8 cellular contexts compared by ENCODE assay signal in the genomic region with DNA sequence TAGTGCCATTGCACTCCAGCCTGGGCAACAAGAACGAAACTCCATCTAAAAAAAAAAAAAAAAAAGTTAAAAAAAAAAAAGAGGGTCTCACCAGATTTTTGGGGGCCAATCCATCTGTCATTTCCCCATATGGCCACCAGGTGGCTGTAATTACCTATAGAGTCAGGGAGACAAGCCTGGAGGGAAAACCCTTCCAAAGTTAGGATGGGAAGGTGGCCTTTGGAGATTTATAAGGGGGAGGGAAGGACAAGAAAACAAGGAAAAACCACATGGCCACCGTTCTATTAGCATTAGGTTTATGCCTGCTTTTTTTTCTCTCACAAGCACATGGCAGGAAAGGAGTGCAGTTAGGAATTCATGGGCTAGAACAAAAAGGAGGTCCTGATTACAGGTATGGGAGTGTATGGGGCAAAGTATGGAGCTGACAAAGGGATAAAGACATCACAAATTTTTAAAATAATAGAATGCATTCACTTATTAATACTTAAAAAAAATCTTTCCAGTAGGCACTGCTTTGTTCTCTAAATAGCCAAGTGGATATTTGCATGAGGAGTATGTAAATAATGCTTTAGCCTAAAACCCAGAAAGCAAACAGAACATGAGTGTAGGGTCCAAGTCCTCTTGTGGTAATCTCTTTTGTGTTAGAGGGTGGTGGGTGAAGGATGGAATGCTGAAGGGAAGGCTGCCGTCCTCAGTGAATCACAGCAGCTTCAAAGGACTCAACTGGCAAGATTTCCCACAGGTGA. TPM values are rescaled to one million over a fixed set of nuclear protein-coding genes. Genes with fewer than 3 reads are reported as not detected.
DNase-seq lines count a peak whose midpoint lies in the region; ATAC-seq and TF ChIP-seq lines count a peak whose summit lies in the region.

No MANE protein-coding gene starts in this region.

- no peaks in the 10 kb centered on the region for H3K9me2 ChIP-seq in OCI-LY1 (ENCODE audit: low read depth, low read length)

- H3K27ac ChIP-seq in OCI-LY1 (ENCODE audit: low read depth, low read length, poor library complexity, severe bottlenecking): peak overlapping the region; percentile 23
- no peak overlapping the region for H3K27ac ChIP-seq in mammary epithelial cell (ENCODE audit: insufficient read depth, low read depth, low read length)
- no peak overlapping the region for H3K27ac ChIP-seq in liver (ENCODE audit: low read depth in 1 of 2, low read length in 2 of 2)

- H3K27me3 ChIP-seq in BJ (ENCODE audit: control insufficient read depth, insufficient read depth, low read length) (no peaks in the 10 kb centered on the region), OCI-LY1 (ENCODE audit: insufficient read depth, low read length) (no peaks in the 10 kb centered on the region), mammary epithelial cell (ENCODE audit: insufficient read depth, low read length) (no peaks in the 10 kb centered on the region), liver (ENCODE audit: control insufficient read depth in 4 of 4, insufficient read depth in 4 of 4, low read length in 3 of 4) (no peaks in the 10 kb centered on the region)

- no peaks in the 10 kb centered on the region; the same call in 1 of the 2 replicates for H3K36me3 ChIP-seq in BJ (ENCODE audit: control insufficient read depth, insufficient read depth, low read length)
- H3K36me3 ChIP-seq in OCI-LY1 (ENCODE audit: insufficient read depth, low read length): peaks cover 55% of the 10 kb centered on the region
- no peaks in the 10 kb centered on the region for H3K36me3 ChIP-seq in mammary epithelial cell (ENCODE audit: insufficient read depth, low read length)
- H3K36me3 ChIP-seq in liver (ENCODE audit: control insufficient read depth in 4 of 4, insufficient read depth in 3 of 4, low read depth in 1 of 4, low read length in 3 of 4): peaks cover 0 to 2% (median 0%) of the 10 kb centered on the region in 4 donors

- dilution Hi-C loops in mammary epithelial cell (cut with HindIII; ENCODE audit: low sequenced_read_pairs): no loop called here

- no peaks in the 10 kb centered on the region for H3F3A ChIP-seq in OCI-LY1 (ENCODE audit: insufficient read depth, low read length)

- H3K4me2 ChIP-seq in OCI-LY1 (ENCODE audit: low read length): peak overlapping the region; percentile 11; the same call in 1 of the 2 replicates
- H3K4me2 ChIP-seq in mammary epithelial cell (ENCODE audit: insufficient read depth, low read depth, low read length): no peak overlapping the region

- no peaks in the 10 kb centered on the region for H3K9me3 ChIP-seq in OCI-LY1 (ENCODE audit: low read length)
- no peaks in the 10 kb centered on the region for H3K9me3 ChIP-seq in mammary epithelial cell (replicated peaks; ENCODE audit: insufficient read depth, low read length)
- H3K9me3 ChIP-seq in liver (ENCODE audit: control insufficient read depth in 4 of 4, low read length in 3 of 4): no peaks in the 10 kb centered on the region

- TF ChIP-seq RAD21 in liver (IDR thresholded peaks at IDR 0.05): peak; percentile 90

- 45% methylated on average over 1 of the region's 3 CpGs for WGBS in mammary epithelial cell (ENCODE audit: low coverage, missing lambda C conversion rate)
- WGBS in liver: 22% methylated on average over 3 of the region's 3 CpGs

- no peak overlapping the region for H3K4me3 ChIP-seq in BJ (ENCODE audit: low read depth, low read length)
- no peak overlapping the region for H3K4me3 ChIP-seq in OCI-LY1 (ENCODE audit: low read depth, low read length, poor library complexity, severe bottlenecking)
- no peak overlapping the region for H3K4me3 ChIP-seq in mammary epithelial cell (replicated peaks in 1 of 3; ENCODE audit: insufficient read depth in 1 of 3, low read depth in 2 of 3, low read length in 3 of 3)
- no peak overlapping the region for H3K4me3 ChIP-seq in liver (ENCODE audit: low read depth in 1 of 3, low read length in 3 of 3)

- POLR2A ChIA-PET in BJ (lab: Charles Lee): no interaction called here

- H2AFZ ChIP-seq in OCI-LY1 (ENCODE audit: low read length) (no peak overlapping the region), mammary epithelial cell (ENCODE audit: low read depth, low read length) (no peak overlapping the region)

- H3K79me2 ChIP-seq in OCI-LY1 (ENCODE audit: insufficient read depth, low read length): no peaks in the 10 kb centered on the region
- peaks cover 33% of the 10 kb centered on the region for H3K79me2 ChIP-seq in mammary epithelial cell (ENCODE audit: insufficient read depth, low read length)

- DNase-seq in BJ (ENCODE audit: low read depth): no peak
- no peak for DNase-seq in mammary epithelial cell

- no peak overlapping the region for H3K9ac ChIP-seq in OCI-LY1 (ENCODE audit: low read length)
- H3K9ac ChIP-seq in mammary epithelial cell (ENCODE audit: insufficient read depth, low read length): no peak overlapping the region
- no peak overlapping the region for H3K9ac ChIP-seq in liver (ENCODE audit: low read depth in 1 of 2, low read length in 2 of 2)

- H3K4me1 ChIP-seq in OCI-LY1 (ENCODE audit: insufficient read depth, low read length, severe bottlenecking): peaks cover 22% of the 10 kb centered on the region
- peaks cover 13% of the 10 kb centered on the region for H3K4me1 ChIP-seq in mammary epithelial cell (ENCODE audit: insufficient read depth, low read length)
- peaks cover 0 to 28% (median 19%) of the 10 kb centered on the region in 4 donors for H3K4me1 ChIP-seq in liver (ENCODE audit: control insufficient read depth in 4 of 4, insufficient read depth in 4 of 4, low read length in 3 of 4)

- TF ChIP-seq CTCF in BJ (IDR thresholded peaks at IDR 0.05; ENCODE audit: insufficient read depth, low read depth, low read length): peak; percentile 63
- TF ChIP-seq CTCF in GM12874 (IDR thresholded peaks at IDR 0.05; ENCODE audit: insufficient read depth, low read depth, low read length): peak; percentile 60
- peak; percentile 78 for TF ChIP-seq CTCF in OCI-LY1 (IDR thresholded peaks at IDR 0.05; ENCODE audit: low read length)
- peak; percentile 62 to 70 for TF ChIP-seq CTCF in mammary epithelial cell (conservative IDR thresholded peaks at IDR 0.05 in 1 of 2, IDR thresholded peaks at IDR 0.05 in 1 of 2; ENCODE audit: extremely low read depth in 1 of 2, insufficient read depth in 1 of 2, low read depth in 1 of 2, low read length in 2 of 2)
- TF ChIP-seq CTCF in liver (IDR thresholded peaks at IDR 0.05; ENCODE audit: low read depth, low read length, missing input control): peak; percentile 84

- in situ Hi-C loops in mammary epithelial cell (cut with MboI; ENCODE audit: low sequenced_read_pairs in 2 of 2): no loop called here

- ATAC-seq in GM21390 (IDR thresholded peaks at IDR 0.05; ENCODE audit: unreplicated experiment) (no peak), HG03135 (IDR thresholded peaks at IDR 0.05; ENCODE audit: unreplicated experiment) (no peak), HG02763 (IDR thresholded peaks at IDR 0.05; ENCODE audit: unreplicated experiment) (no peak)

- CTCF ChIA-PET in BJ (lab: Yijun Ruan, JAX): interaction anchor here (0.6 to 6.4 kb wide), 20 partner anchors 9 to 766 kb away, joined by 3 to 60 read pairs (median 4); partner anchors contain the start of gene CHD3
- CTCF ChIA-PET in mammary epithelial cell (lab: Charles Lee; ENCODE audit: low non-redundant PET): no interaction called here

- H4K20me1 ChIP-seq in OCI-LY1 (ENCODE audit: insufficient read depth, low read length) (no peaks in the 10 kb centered on the region), mammary epithelial cell (ENCODE audit: insufficient read depth, low read length) (no peaks in the 10 kb centered on the region)

- BruUV-seq in mammary epithelial cell (replicated peaks; lab: Mats Ljungman, UMichigan): no TSS peak

- intact Hi-C loops in mammary epithelial cell (cut with micrococcal nuclease): loop anchor here (1.0 to 5.0 kb wide), 6 partner anchors 26 to 194 kb away; partner anchors contain the start of gene CHD3

TF ChIP-seq in liver, 16 proteins besides CTCF, POLR2A, EP300 and RAD21 (continues in another document):
- TF ChIP-seq HNF4A (conservative IDR thresholded peaks at IDR 0.05) (peak in 1 of 2 donors; percentile 26), SP1 (IDR thresholded peaks at IDR 0.05) (no peak)

RNA-seq across cellular contexts. Expression of gene CYB5D1, which starts 5.1 kb away (rescaled TPM):
- 6.7 and 7.9 TPM in 2 replicates for polyA plus RNA-seq in BJ (2011; rRNA removed)
- 6.3 and 9.3 TPM in 2 replicates for polyA minus RNA-seq in BJ (2011; rRNA and poly(A)+ RNA removed)
- total RNA-seq in mammary epithelial cell: 10 to 100 TPM; 14.1 to 15.2 TPM
- 8.2 TPM for polyA plus RNA-seq in mammary epithelial cell
- 25.7 TPM for polyA minus RNA-seq in mammary epithelial cell
- 10 to 100 TPM in 1 of 2 donors, 1 to 10 TPM in 1; 4.4 to 12.0 TPM for total RNA-seq in liver
- 1 to 10 TPM; 2.5 to 8.8 TPM for polyA plus RNA-seq in liver

RNA-seq across cellular contexts. Expression of gene NAA38, which starts 5.5 kb away (rescaled TPM):
- 74.9 and 82.7 TPM in 2 replicates for polyA plus RNA-seq in BJ (2011; rRNA removed)
- 20.8 and 34.3 TPM in 2 replicates for polyA minus RNA-seq in BJ (2011; rRNA and poly(A)+ RNA removed)
- 10 to 100 TPM; 28.2 to 81.5 TPM for total RNA-seq in mammary epithelial cell
- polyA plus RNA-seq in mammary epithelial cell: 99.4 TPM
- 11.0 TPM for polyA minus RNA-seq in mammary epithelial cell
- 10 to 100 TPM; 24.3 to 72.0 TPM for total RNA-seq in liver
- 100 to 1,000 TPM in 1 of 2 donors, 10 to 100 TPM in 1; 41.6 to 118 TPM for polyA plus RNA-seq in liver

RNA-seq across cellular contexts. Expression of gene TMEM88, which starts 8.0 kb away (rescaled TPM):
- polyA plus RNA-seq in BJ (2011; rRNA removed): 0.25 and 0.29 TPM in 2 replicates
- polyA minus RNA-seq in BJ (2011; rRNA and poly(A)+ RNA removed): not detected in 2 replicates
- 1 to 10 TPM in 1 of 2 donors, under 1 TPM in 1; 0.17 to 2.3 TPM for total RNA-seq in mammary epithelial cell
- polyA plus RNA-seq in mammary epithelial cell: 0.15 TPM
- not detected for polyA minus RNA-seq in mammary epithelial cell
- 1 to 10 TPM in 1 of 2 donors, under 1 TPM in 1; 0.65 to 4.0 TPM for total RNA-seq in liver
- 1 to 10 TPM; 3.3 to 4.6 TPM for polyA plus RNA-seq in liver

RNA-seq across cellular contexts. Expression of gene CHD3, which starts 25.7 kb away (rescaled TPM):
- polyA plus RNA-seq in BJ (2011; rRNA removed) (43.5 and 49.1 TPM in 2 replicates), mammary epithelial cell (22.0 TPM), liver (1 to 10 TPM; 1.9 to 3.4 TPM)
- 67.4 and 108 TPM in 2 replicates for polyA minus RNA-seq in BJ (2011; rRNA and poly(A)+ RNA removed)
- total RNA-seq in mammary epithelial cell (10 to 100 TPM; 28.8 to 87.5 TPM), liver (10 to 100 TPM; 11.0 to 14.4 TPM)
- 76.1 TPM for polyA minus RNA-seq in mammary epithelial cell

RNA-seq across cellular contexts. Expression of gene KDM6B, which starts 28.8 kb away (rescaled TPM):
- polyA plus RNA-seq in BJ (2011; rRNA removed) (0.91 and 1.2 TPM in 2 replicates), mammary epithelial cell (0.68 TPM), liver (1 to 10 TPM; 2.5 to 3.2 TPM)
- 5.0 and 9.0 TPM in 2 replicates for polyA minus RNA-seq in BJ (2011; rRNA and poly(A)+ RNA removed)
- total RNA-seq in mammary epithelial cell (10 to 100 TPM in 1 of 2 donors, 1 to 10 TPM in 1; 8.2 to 26.5 TPM), liver (10 to 100 TPM in 1 of 2 donors, 1 to 10 TPM in 1; 3.5 to 11.5 TPM)
- polyA minus RNA-seq in mammary epithelial cell: 4.5 TPM
